In genomic region chr12:131904346-131904745, GRCh38 we compare ENCODE assay signal across 1 cellular context.
TF ChIP-seq lines count a peak whose summit lies in the region.

No MANE protein-coding gene starts in this region.

TF ChIP-seq in H1, 55 proteins besides CTCF, POLR2A, EP300 and RAD21:
- TF ChIP-seq HDAC2 (IDR thresholded peaks at IDR 0.05; ENCODE audit: borderline replicate concordance in 1 of 2, low read depth in 2 of 2, low read length in 2 of 2) (no peak), MAFK (IDR thresholded peaks at IDR 0.05; ENCODE audit: low read depth, low read length) (no peak), KDM4A (IDR thresholded peaks at IDR 0.05; ENCODE audit: low read depth, low read length, severe bottlenecking) (no peak), CBX5 (IDR thresholded peaks at IDR 0.05; ENCODE audit: low read depth, low read length) (no peak), SRF (IDR thresholded peaks at IDR 0.05; ENCODE audit: low read depth, low read length) (no peak), TBP (IDR thresholded peaks at IDR 0.05; ENCODE audit: low read depth, low read length) (no peak), KDM1A (IDR thresholded peaks at IDR 0.05; ENCODE audit: borderline replicate concordance, low read length) (no peak), GTF2F1 (IDR thresholded peaks at IDR 0.05; ENCODE audit: borderline replicate concordance, low read depth, low read length) (no peak), BCL11A (IDR thresholded peaks at IDR 0.05; ENCODE audit: low read depth in 2 of 2, low read length in 2 of 2) (no peak), TAF1 (IDR thresholded peaks at IDR 0.05; ENCODE audit: low read depth, low read length) (no peak), RNF2 (IDR thresholded peaks at IDR 0.05; ENCODE audit: borderline replicate concordance, low read depth, low read length, missing control alignments, poor library complexity, severe bottlenecking) (no peak)
